In genomic region chr1:210252621-210253041, GRCh38 we compare ENCODE assay signal across 12 cellular contexts. TPM values are rescaled to one million over a fixed set of nuclear protein-coding genes. Genes with fewer than 3 reads are reported as not detected.
DNase-seq lines count a peak whose midpoint lies in the region; ATAC-seq, FAIRE-seq and TF ChIP-seq lines count a peak whose summit lies in the region.
"Had no signal": no experiment of that assay in that cellular context is flagged by ENCODE, and none has a peak within 500 bp of the region (broad histone marks: within the 10 kb centered on the region; RNA-seq: fewer than 3 reads in every experiment).

No MANE protein-coding gene starts in this region.

- dilution Hi-C loops in keratinocyte (cut with MboI; ENCODE audit: extremely low pct_ligation_motif_present, low sequenced_read_pairs): no loop called here

- H3K79me2 ChIP-seq in SK-N-SH (ENCODE audit: insufficient read depth) (no peaks in the 10 kb centered on the region), GM12878 (ENCODE audit: control insufficient read depth, insufficient read depth, low read length) (no peaks in the 10 kb centered on the region), keratinocyte (ENCODE audit: control insufficient read depth, insufficient read depth, low read length) (no peaks in the 10 kb centered on the region)

- H3K9ac ChIP-seq in SK-N-SH (no peak overlapping the region), GM12878 (ENCODE audit: control insufficient read depth, insufficient read depth, low read length) (no peak overlapping the region), keratinocyte (ENCODE audit: control insufficient read depth, extremely low read depth, insufficient read depth, low read length) (no peak overlapping the region)

- no TSS peak for BruUV-seq in GM12878 (replicated peaks; lab: Mats Ljungman, UMichigan)

- TF ChIP-seq EP300 in SK-N-SH (IDR thresholded peaks at IDR 0.05; ENCODE audit: borderline replicate concordance in 1 of 2, low read depth in 1 of 2, low read length in 1 of 2) (no peak), GM12878 (IDR thresholded peaks at IDR 0.05; ENCODE audit: borderline replicate concordance in 1 of 2, control insufficient read depth in 1 of 2, low read depth in 2 of 2, low read length in 2 of 2) (no peak), suprapubic skin (IDR thresholded peaks at IDR 0.05) (no peak)

- SMC1A ChIA-PET in GM12878 (lab: Charles Lee; ENCODE audit: uncharacterized antibody, unreplicated experiment): interaction anchor here (1.7 kb wide), 2 partner anchors 8 to 110 kb away, joined by 3 to 4 read pairs; no protein-coding TSS in a partner anchor

- ATAC-seq in SK-N-SH treated with all-trans-retinoic acid at 6 μM for 48 hours: no peak
- ATAC-seq in GM12878: peak; percentile 18
- ATAC-seq in HG03108 (IDR thresholded peaks at IDR 0.05; ENCODE audit: unreplicated experiment): no peak
- no peak for ATAC-seq in HG02759 (IDR thresholded peaks at IDR 0.05; ENCODE audit: unreplicated experiment)
- ATAC-seq: A549 had no signal

- H3K4me1 ChIP-seq in SK-N-SH (ENCODE audit: control insufficient read depth in 1 of 2, insufficient read depth in 2 of 2, low read depth in 1 of 2, low read length in 1 of 2) (peaks cover 8 to 11% of the 10 kb centered on the region in 2 experiments; a peak in 3 of 4 replicates), GM12878 (ENCODE audit: control insufficient read depth, insufficient read depth, low read length) (no peaks in the 10 kb centered on the region), keratinocyte (ENCODE audit: control insufficient read depth, extremely low read depth, insufficient read depth, low read length) (peaks cover 22% of the 10 kb centered on the region), suprapubic skin (peaks cover 31% of the 10 kb centered on the region)
- H3K4me1 ChIP-seq: SJCRH30 had no signal

- POLR2A ChIA-PET in SK-N-SH (lab: Yijun Ruan, JAX): interaction anchor here (0.7 to 1.2 kb wide), 3 partner anchors 17 to 39 kb away, joined by 3 to 7 read pairs (median 3); no protein-coding TSS in a partner anchor
- POLR2A ChIA-PET in GM12878 (lab: Charles Lee): no interaction called here

- H3K27me3 ChIP-seq in SK-N-SH (ENCODE audit: insufficient read depth) (no peaks in the 10 kb centered on the region), GM12878 (replicated peaks in 1 of 2; ENCODE audit: control insufficient read depth in 2 of 2, insufficient read depth in 2 of 2, low read length in 1 of 2) (peaks cover 15 to 16% of the 10 kb centered on the region in 2 experiments; a peak in 3 of 4 replicates), keratinocyte (ENCODE audit: control insufficient read depth, extremely low read depth, insufficient read depth, low read length) (no peaks in the 10 kb centered on the region), suprapubic skin (peaks cover 4% of the 10 kb centered on the region)

- no peaks in the 10 kb centered on the region for H3F3A ChIP-seq in SK-N-SH (replicated peaks; ENCODE audit: insufficient read depth)

- WGBS in SK-N-SH (ENCODE audit: low lambda C conversion rate): 96% methylated on average over 28 of the region's 28 CpGs
- 4% methylated on average over 28 of the region's 28 CpGs for WGBS in GM12878 (ENCODE audit: insufficient coverage, insufficient replicate concordance, low lambda C conversion rate, missing lambda C conversion rate)
- WGBS in suprapubic skin: 62% methylated on average over 7 of the region's 28 CpGs

- no peaks in the 10 kb centered on the region for H3K9me2 ChIP-seq in SK-N-SH

- no peak for FAIRE-seq in GM12878 (lab: Jason Lieb, UNC)
- FAIRE-seq in keratinocyte (lab: Jason Lieb, UNC): no peak
- FAIRE-seq in HTR-8/SVneo (lab: Jason Lieb, UNC): no peak
- FAIRE-seq: A549, GM18507 had no signal

- TF ChIP-seq RAD21 in SK-N-SH (IDR thresholded peaks at IDR 0.05; ENCODE audit: low read length) (no peak), GM12878 (IDR thresholded peaks at IDR 0.05; ENCODE audit: insufficient read depth, low read depth, low read length) (no peak)

- H3K9me1 ChIP-seq in keratinocyte (ENCODE audit: control insufficient read depth, extremely low read depth, insufficient read depth, low read length): no peaks in the 10 kb centered on the region

- H3K27ac ChIP-seq in SK-N-SH (ENCODE audit: low read depth in 2 of 2, low read length in 1 of 2): no peak overlapping the region
- H3K27ac ChIP-seq in GM12878 (ENCODE audit: control insufficient read depth, insufficient read depth): no peak overlapping the region
- H3K27ac ChIP-seq in keratinocyte (ENCODE audit: control insufficient read depth, insufficient read depth, low read length): no peak overlapping the region
- H3K27ac ChIP-seq in suprapubic skin: no peak overlapping the region
- H3K27ac ChIP-seq: neutrophil, SJCRH30 had no signal

- H3K9me3 ChIP-seq in SK-N-SH: no peaks in the 10 kb centered on the region
- H3K9me3 ChIP-seq in GM12878 (replicated peaks; ENCODE audit: control insufficient read depth, insufficient read depth, low read length): no peaks in the 10 kb centered on the region
- H3K9me3 ChIP-seq in keratinocyte (ENCODE audit: control insufficient read depth, low read depth, low read length): no peaks in the 10 kb centered on the region
- H3K9me3 ChIP-seq in suprapubic skin: no peaks in the 10 kb centered on the region
- H3K9me3 ChIP-seq: A549, neutrophil had no signal

- CTCF ChIA-PET in SK-N-SH (lab: Yijun Ruan, JAX): interaction anchor here (0.7 to 2.5 kb wide), 9 partner anchors 12 to 110 kb away, joined by 3 to 10 read pairs (median 4); no protein-coding TSS in a partner anchor
- CTCF ChIA-PET in GM12878 (lab: Yijun Ruan, JAX): no interaction called here

- no peak overlapping the region for H3K4me2 ChIP-seq in SK-N-SH
- no peak overlapping the region for H3K4me2 ChIP-seq in GM12878 (ENCODE audit: control insufficient read depth, insufficient read depth)
- H3K4me2 ChIP-seq in keratinocyte (ENCODE audit: control insufficient read depth, extremely low read depth, insufficient read depth, low read depth, low read length): peak overlapping the region; percentile 82

- H4K20me1 ChIP-seq in SK-N-SH (ENCODE audit: insufficient read depth): no peaks in the 10 kb centered on the region
- no peaks in the 10 kb centered on the region for H4K20me1 ChIP-seq in GM12878 (ENCODE audit: control insufficient read depth, insufficient read depth)
- no peaks in the 10 kb centered on the region for H4K20me1 ChIP-seq in keratinocyte (ENCODE audit: control insufficient read depth, extremely low read depth, insufficient read depth, low read length)

- TF ChIP-seq POLR2A in GM12878 (IDR thresholded peaks at IDR 0.05; ENCODE audit: low read depth, low read length): no peak
- no peak for TF ChIP-seq POLR2A in suprapubic skin (IDR thresholded peaks at IDR 0.05)

- TF ChIP-seq CTCF in SK-N-SH (IDR thresholded peaks at IDR 0.05) (no peak), GM12878 (IDR thresholded peaks at IDR 0.05 in 2 of 3, conservative IDR thresholded peaks at IDR 0.05 in 1 of 3; ENCODE audit: control insufficient read depth in 2 of 3, extremely low read depth in 1 of 3, insufficient read depth in 1 of 3, low read depth in 3 of 3, low read length in 3 of 3) (no peak), keratinocyte (optimal IDR thresholded peaks at IDR 0.05 in 1 of 3, IDR thresholded peaks at IDR 0.05 in 1 of 3, conservative IDR thresholded peaks at IDR 0.05 in 1 of 3; ENCODE audit: extremely low read depth in 1 of 3, insufficient read depth in 2 of 3, low read length in 3 of 3) (no peak), suprapubic skin (IDR thresholded peaks at IDR 0.05) (no peak)

- RAD21 ChIA-PET in GM12878 (lab: Charles Lee; ENCODE audit: unreplicated experiment): no interaction called here

- intact Hi-C loops in GM12878 (cut with micrococcal nuclease; ENCODE audit: unreplicated experiment): no loop called here

- no peak overlapping the region for H2AFZ ChIP-seq in SK-N-SH (ENCODE audit: low read depth)
- H2AFZ ChIP-seq in GM12878 (ENCODE audit: control insufficient read depth, low read depth, low read length): no peak overlapping the region
- no peak overlapping the region for H2AFZ ChIP-seq in keratinocyte (ENCODE audit: control insufficient read depth, low read length)

- no peaks in the 10 kb centered on the region for H3K36me3 ChIP-seq in SK-N-SH (replicated peaks in 1 of 2; ENCODE audit: control insufficient read depth in 1 of 2, insufficient read depth in 2 of 2, low read length in 1 of 2)
- H3K36me3 ChIP-seq in GM12878 (ENCODE audit: control insufficient read depth in 2 of 2, insufficient read depth in 2 of 2, low read length in 1 of 2): no peaks in the 10 kb centered on the region
- H3K36me3 ChIP-seq in keratinocyte (ENCODE audit: control insufficient read depth in 2 of 2, extremely low read depth in 1 of 2, insufficient read depth in 2 of 2, low read length in 2 of 2): no peaks in the 10 kb centered on the region
- H3K36me3 ChIP-seq in suprapubic skin: no peaks in the 10 kb centered on the region
- H3K36me3 ChIP-seq: neutrophil, SJCRH30 had no signal

- DNase-seq in SK-N-SH (peak; percentile 38), GM12878 (ENCODE audit: low read depth, low spot score) (no peak), keratinocyte (ENCODE audit: low read depth, low spot score) (no peak), suprapubic skin (ENCODE audit: low spot score in 2 of 2) (peak in 1 of 2 donors; percentile 78), HTR-8/SVneo (ENCODE audit: insufficient read length, low spot score) (no peak)
- DNase-seq: SJCRH30 had no signal

- in situ Hi-C loops in GM12878 (cut with MboI): no loop called here

- H3K4me3 ChIP-seq in SK-N-SH (ENCODE audit: low read depth in 2 of 2, low read length in 1 of 2): no peak overlapping the region
- H3K4me3 ChIP-seq in GM12878: no peak overlapping the region
- peak overlapping the region in 1 of 3 experiments; percentile 64 for H3K4me3 ChIP-seq in keratinocyte (ENCODE audit: control insufficient read depth in 2 of 3, extremely low read depth in 1 of 3, insufficient read depth in 2 of 3, low read depth in 1 of 3, low read length in 3 of 3)
- peak overlapping the region; percentile 49 for H3K4me3 ChIP-seq in suprapubic skin
- H3K4me3 ChIP-seq: A549, SJCRH30 had no signal

RNA-seq across cellular contexts. Expression of gene SERTAD4, which starts 20.0 kb away (rescaled TPM):
- polyA plus RNA-seq in SK-N-SH (2012; rRNA removed) (2.6 and 2.9 TPM in 2 replicates), GM12878 (2011; rRNA removed) (not detected in 2 replicates), GM12878 (2014; fragmentation: Illumina TruSeq; extraction: Trizol) (not detected in 2 replicates), GM12878 (2014; fragmentation: Nextera tagmentation; extraction: Ambion mirVana) (not detected), GM12878 (2014; rRNA removed) (not detected in 2 replicates), GM12878 (2016; fragmentation: Nextera tagmentation; extraction: Ambion mirVana) (not detected), keratinocyte (0.64 to 5.1 TPM (median 3.4 TPM) in 3 replicates)
- 2.8 and 3.5 TPM in 2 replicates for polyA plus RNA-seq in SK-N-SH (2012; cell fraction: cytosol; rRNA removed)
- 1.8 and 3.0 TPM in 2 replicates for polyA plus RNA-seq in SK-N-SH (2012; cell fraction: nucleus; rRNA removed)
- total RNA-seq in GM12878 (2013; cell fraction: nucleolus; rRNA removed): not detected in 2 replicates
- total RNA-seq in GM12878 (2014; rRNA removed) (not detected in 2 replicates), GM12878 (2014; rRNA removed; fragmentation: Illumina TruSeq; extraction: Trizol) (not detected in 2 replicates), GM12878 (2021) (not detected in 2 replicates), suprapubic skin (10 to 100 TPM in 3 of 4 donors, 1 to 10 TPM in 1; 8.5 to 24.1 (median 16.8) TPM)
- not detected for polyA plus RNA-seq in GM12878 (2011; ENCODE audit: low read depth)
- not detected in 2 replicates for polyA plus RNA-seq in GM12878 (2011; cell fraction: cytosol; rRNA removed)
- not detected in 2 replicates for polyA plus RNA-seq in GM12878 (2011; cell fraction: nucleus; rRNA removed)
- not detected in 2 replicates for polyA plus RNA-seq in GM12878 (2012)
- not detected in 2 replicates for polyA minus RNA-seq in GM12878 (2011; rRNA and poly(A)+ RNA removed)
- not detected in 2 replicates for polyA minus RNA-seq in GM12878 (2011; cell fraction: cytosol; rRNA and poly(A)+ RNA removed)
- polyA minus RNA-seq in GM12878 (2011; cell fraction: nucleus; rRNA and poly(A)+ RNA removed): not detected in 2 replicates
- polyA plus RNA-seq in keratinocyte (2011; ENCODE audit: low read depth): not detected
- 1.3 and 2.0 TPM in 2 replicates for polyA plus RNA-seq in keratinocyte (2011; cell fraction: cytosol; rRNA removed)
- 1.3 and 1.4 TPM in 2 replicates for polyA plus RNA-seq in keratinocyte (2011; cell fraction: nucleus; rRNA removed)
- 0.17 and 3.9 TPM in 2 replicates for polyA plus RNA-seq in keratinocyte (2012; ENCODE audit: low replicate concordance)
- 0.20 to 2.5 TPM (median 1.6 TPM) in 3 replicates for polyA minus RNA-seq in keratinocyte
- polyA minus RNA-seq in keratinocyte (2011; cell fraction: cytosol; rRNA and poly(A)+ RNA removed): not detected
- 0.21 and 1.1 TPM in 2 replicates for polyA minus RNA-seq in keratinocyte (2011; cell fraction: nucleus; rRNA and poly(A)+ RNA removed)
